Comparison of ENCODE assay signal across 1 cellular context in the genomic region with DNA sequence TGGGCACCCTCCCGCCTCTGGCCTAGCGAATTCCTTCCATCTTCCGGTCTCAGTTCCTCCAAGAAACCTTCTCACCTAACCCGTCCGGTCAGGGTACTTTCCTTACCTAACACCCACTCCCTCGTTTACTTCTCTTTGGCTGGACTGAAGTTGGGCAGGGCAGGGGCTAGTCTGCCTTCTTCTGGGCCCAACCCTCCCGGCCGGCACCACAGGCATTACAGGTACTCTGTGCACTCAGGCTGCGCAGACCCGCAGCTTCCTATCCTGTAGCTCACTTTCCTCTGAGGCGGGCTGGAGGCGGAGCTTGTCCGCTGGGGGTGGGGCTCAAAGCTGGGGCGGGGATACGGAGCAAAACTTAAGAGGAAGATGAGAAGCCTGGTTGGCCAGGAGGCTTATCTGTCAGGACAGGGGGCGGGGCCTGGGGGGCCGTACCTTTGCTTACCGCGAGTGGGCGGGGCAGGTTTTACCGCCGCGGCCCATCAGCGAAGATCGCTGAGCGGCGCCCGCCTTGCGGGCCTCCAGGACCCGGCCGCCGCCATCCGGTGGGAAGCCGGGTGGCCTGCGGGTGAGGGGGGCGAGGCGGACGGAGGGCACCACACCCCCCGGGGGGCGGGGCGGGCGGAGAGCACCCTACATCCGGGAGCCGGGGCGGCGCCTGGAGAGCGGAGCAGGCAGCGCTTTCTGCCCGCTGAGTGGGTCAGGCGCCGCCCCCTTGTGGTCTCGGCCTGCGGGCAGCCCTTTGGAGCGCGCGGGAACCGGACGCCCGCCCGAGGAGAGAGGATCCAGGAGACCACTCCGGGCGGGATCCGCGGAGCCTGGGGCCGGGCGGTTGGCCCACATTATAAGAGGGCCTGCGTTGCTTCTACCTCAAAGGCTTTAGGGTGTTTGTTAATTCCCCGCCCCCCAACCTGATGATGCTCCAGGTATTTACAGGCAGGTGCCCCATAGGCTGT.
TF ChIP-seq lines count a peak whose summit lies in the region.

No MANE protein-coding gene starts in this region.

TF ChIP-seq in WTC11, 78 proteins besides CTCF, POLR2A, EP300 and RAD21 (continued from another document and continues in another):
- TF ChIP-seq, protein P1, sequence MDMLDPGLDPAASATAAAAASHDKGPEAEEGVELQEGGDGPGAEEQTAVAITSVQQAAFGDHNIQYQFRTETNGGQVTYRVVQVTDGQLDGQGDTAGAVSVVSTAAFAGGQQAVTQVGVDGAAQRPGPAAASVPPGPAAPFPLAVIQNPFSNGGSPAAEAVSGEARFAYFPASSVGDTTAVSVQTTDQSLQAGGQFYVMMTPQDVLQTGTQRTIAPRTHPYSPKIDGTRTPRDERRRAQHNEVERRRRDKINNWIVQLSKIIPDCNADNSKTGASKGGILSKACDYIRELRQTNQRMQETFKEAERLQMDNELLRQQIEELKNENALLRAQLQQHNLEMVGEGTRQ (CRISPR knock-in tag; IDR thresholded peaks at IDR 0.05): no peak
- TF ChIP-seq, protein P2, sequence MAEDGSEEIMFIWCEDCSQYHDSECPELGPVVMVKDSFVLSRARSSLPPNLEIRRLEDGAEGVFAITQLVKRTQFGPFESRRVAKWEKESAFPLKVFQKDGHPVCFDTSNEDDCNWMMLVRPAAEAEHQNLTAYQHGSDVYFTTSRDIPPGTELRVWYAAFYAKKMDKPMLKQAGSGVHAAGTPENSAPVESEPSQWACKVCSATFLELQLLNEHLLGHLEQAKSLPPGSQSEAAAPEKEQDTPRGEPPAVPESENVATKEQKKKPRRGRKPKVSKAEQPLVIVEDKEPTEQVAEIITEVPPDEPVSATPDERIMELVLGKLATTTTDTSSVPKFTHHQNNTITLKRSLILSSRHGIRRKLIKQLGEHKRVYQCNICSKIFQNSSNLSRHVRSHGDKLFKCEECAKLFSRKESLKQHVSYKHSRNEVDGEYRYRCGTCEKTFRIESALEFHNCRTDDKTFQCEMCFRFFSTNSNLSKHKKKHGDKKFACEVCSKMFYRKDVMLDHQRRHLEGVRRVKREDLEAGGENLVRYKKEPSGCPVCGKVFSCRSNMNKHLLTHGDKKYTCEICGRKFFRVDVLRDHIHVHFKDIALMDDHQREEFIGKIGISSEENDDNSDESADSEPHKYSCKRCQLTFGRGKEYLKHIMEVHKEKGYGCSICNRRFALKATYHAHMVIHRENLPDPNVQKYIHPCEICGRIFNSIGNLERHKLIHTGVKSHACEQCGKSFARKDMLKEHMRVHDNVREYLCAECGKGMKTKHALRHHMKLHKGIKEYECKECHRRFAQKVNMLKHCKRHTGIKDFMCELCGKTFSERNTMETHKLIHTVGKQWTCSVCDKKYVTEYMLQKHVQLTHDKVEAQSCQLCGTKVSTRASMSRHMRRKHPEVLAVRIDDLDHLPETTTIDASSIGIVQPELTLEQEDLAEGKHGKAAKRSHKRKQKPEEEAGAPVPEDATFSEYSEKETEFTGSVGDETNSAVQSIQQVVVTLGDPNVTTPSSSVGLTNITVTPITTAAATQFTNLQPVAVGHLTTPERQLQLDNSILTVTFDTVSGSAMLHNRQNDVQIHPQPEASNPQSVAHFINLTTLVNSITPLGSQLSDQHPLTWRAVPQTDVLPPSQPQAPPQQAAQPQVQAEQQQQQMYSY (CRISPR knock-in tag; IDR thresholded peaks at IDR 0.05): no peak
- no peak for TF ChIP-seq ZNF416 (CRISPR knock-in tag; IDR thresholded peaks at IDR 0.05)
- TF ChIP-seq, protein P3, sequence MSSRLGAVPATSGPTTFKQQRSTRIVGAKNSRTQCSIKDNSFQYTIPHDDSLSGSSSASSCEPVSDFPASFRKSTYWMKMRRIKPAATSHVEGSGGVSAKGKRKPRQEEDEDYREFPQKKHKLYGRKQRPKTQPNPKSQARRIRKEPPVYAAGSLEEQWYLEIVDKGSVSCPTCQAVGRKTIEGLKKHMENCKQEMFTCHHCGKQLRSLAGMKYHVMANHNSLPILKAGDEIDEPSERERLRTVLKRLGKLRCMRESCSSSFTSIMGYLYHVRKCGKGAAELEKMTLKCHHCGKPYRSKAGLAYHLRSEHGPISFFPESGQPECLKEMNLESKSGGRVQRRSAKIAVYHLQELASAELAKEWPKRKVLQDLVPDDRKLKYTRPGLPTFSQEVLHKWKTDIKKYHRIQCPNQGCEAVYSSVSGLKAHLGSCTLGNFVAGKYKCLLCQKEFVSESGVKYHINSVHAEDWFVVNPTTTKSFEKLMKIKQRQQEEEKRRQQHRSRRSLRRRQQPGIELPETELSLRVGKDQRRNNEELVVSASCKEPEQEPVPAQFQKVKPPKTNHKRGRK (CRISPR knock-in tag; IDR thresholded peaks at IDR 0.05; ENCODE audit: borderline replicate concordance): no peak
- TF ChIP-seq, protein P4, sequence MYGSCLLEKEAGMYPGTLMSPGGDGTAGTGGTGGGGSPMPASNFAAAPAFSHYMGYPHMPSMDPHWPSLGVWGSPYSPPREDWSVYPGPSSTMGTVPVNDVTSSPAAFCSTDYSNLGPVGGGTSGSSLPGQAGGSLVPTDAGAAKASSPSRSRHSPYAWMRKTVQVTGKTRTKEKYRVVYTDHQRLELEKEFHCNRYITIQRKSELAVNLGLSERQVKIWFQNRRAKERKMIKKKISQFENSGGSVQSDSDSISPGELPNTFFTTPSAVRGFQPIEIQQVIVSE (CRISPR knock-in tag; IDR thresholded peaks at IDR 0.05; ENCODE audit: borderline replicate concordance): no peak
- TF ChIP-seq GTF2I (CRISPR knock-in tag; conservative IDR thresholded peaks at IDR 0.05): no peak
- 0 out of 2 replicates have a peak, but pooled peaks have one; percentile 39 for TF ChIP-seq CREM (CRISPR knock-in tag; IDR thresholded peaks at IDR 0.05)
- TF ChIP-seq ZNF396 (CRISPR knock-in tag; IDR thresholded peaks at IDR 0.05; ENCODE audit: borderline replicate concordance): no peak
- no peak for TF ChIP-seq IRF2 (CRISPR knock-in tag; IDR thresholded peaks at IDR 0.05; ENCODE audit: borderline replicate concordance, low read depth)
- no peak for TF ChIP-seq KAT7 (CRISPR knock-in tag; IDR thresholded peaks at IDR 0.05; ENCODE audit: borderline replicate concordance)
- TF ChIP-seq, protein P5, sequence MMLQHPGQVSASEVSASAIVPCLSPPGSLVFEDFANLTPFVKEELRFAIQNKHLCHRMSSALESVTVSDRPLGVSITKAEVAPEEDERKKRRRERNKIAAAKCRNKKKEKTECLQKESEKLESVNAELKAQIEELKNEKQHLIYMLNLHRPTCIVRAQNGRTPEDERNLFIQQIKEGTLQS (CRISPR knock-in tag; conservative IDR thresholded peaks at IDR 0.05): no peak
- TF ChIP-seq, protein P6, sequence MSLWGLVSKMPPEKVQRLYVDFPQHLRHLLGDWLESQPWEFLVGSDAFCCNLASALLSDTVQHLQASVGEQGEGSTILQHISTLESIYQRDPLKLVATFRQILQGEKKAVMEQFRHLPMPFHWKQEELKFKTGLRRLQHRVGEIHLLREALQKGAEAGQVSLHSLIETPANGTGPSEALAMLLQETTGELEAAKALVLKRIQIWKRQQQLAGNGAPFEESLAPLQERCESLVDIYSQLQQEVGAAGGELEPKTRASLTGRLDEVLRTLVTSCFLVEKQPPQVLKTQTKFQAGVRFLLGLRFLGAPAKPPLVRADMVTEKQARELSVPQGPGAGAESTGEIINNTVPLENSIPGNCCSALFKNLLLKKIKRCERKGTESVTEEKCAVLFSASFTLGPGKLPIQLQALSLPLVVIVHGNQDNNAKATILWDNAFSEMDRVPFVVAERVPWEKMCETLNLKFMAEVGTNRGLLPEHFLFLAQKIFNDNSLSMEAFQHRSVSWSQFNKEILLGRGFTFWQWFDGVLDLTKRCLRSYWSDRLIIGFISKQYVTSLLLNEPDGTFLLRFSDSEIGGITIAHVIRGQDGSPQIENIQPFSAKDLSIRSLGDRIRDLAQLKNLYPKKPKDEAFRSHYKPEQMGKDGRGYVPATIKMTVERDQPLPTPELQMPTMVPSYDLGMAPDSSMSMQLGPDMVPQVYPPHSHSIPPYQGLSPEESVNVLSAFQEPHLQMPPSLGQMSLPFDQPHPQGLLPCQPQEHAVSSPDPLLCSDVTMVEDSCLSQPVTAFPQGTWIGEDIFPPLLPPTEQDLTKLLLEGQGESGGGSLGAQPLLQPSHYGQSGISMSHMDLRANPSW (CRISPR knock-in tag; conservative IDR thresholded peaks at IDR 0.05; ENCODE audit: low read depth): no peak
- no peak for TF ChIP-seq FOXJ3 (CRISPR knock-in tag; IDR thresholded peaks at IDR 0.05; ENCODE audit: borderline replicate concordance)
- no peak for TF ChIP-seq TCF7 (CRISPR knock-in tag; IDR thresholded peaks at IDR 0.05; ENCODE audit: low read depth)
- no peak for TF ChIP-seq JAZF1 (CRISPR knock-in tag; IDR thresholded peaks at IDR 0.05)
- TF ChIP-seq EMX1 (CRISPR knock-in tag; IDR thresholded peaks at IDR 0.05): no peak
- TF ChIP-seq, protein P7, sequence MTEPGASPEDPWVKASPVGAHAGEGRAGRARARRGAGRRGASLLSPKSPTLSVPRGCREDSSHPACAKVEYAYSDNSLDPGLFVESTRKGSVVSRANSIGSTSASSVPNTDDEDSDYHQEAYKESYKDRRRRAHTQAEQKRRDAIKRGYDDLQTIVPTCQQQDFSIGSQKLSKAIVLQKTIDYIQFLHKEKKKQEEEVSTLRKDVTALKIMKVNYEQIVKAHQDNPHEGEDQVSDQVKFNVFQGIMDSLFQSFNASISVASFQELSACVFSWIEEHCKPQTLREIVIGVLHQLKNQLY (CRISPR knock-in tag; IDR thresholded peaks at IDR 0.05): no peak
- TF ChIP-seq, protein P8, sequence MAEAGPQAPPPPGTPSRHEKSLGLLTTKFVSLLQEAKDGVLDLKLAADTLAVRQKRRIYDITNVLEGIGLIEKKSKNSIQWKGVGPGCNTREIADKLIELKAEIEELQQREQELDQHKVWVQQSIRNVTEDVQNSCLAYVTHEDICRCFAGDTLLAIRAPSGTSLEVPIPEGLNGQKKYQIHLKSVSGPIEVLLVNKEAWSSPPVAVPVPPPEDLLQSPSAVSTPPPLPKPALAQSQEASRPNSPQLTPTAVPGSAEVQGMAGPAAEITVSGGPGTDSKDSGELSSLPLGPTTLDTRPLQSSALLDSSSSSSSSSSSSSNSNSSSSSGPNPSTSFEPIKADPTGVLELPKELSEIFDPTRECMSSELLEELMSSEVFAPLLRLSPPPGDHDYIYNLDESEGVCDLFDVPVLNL (CRISPR knock-in tag; IDR thresholded peaks at IDR 0.05; ENCODE audit: borderline replicate concordance, low read depth): no peak
- TF ChIP-seq ZNF317 (CRISPR knock-in tag; IDR thresholded peaks at IDR 0.05; ENCODE audit: borderline replicate concordance, low read depth): no peak
- TF ChIP-seq SMAD3 (CRISPR knock-in tag; IDR thresholded peaks at IDR 0.05; ENCODE audit: borderline replicate concordance): peak; percentile 48; the same call in 1 of the 2 replicates
- TF ChIP-seq, protein P9, sequence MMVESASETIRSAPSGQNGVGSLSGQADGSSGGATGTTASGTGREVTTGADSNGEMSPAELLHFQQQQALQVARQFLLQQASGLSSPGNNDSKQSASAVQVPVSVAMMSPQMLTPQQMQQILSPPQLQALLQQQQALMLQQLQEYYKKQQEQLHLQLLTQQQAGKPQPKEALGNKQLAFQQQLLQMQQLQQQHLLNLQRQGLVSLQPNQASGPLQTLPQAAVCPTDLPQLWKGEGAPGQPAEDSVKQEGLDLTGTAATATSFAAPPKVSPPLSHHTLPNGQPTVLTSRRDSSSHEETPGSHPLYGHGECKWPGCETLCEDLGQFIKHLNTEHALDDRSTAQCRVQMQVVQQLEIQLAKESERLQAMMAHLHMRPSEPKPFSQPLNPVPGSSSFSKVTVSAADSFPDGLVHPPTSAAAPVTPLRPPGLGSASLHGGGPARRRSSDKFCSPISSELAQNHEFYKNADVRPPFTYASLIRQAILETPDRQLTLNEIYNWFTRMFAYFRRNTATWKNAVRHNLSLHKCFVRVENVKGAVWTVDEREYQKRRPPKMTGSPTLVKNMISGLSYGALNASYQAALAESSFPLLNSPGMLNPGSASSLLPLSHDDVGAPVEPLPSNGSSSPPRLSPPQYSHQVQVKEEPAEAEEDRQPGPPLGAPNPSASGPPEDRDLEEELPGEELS (CRISPR knock-in tag; IDR thresholded peaks at IDR 0.05): no peak
- no peak for TF ChIP-seq ZNF121 (CRISPR knock-in tag; IDR thresholded peaks at IDR 0.05)
- TF ChIP-seq ZBTB21 (CRISPR knock-in tag; IDR thresholded peaks at IDR 0.05; ENCODE audit: borderline replicate concordance): no peak
- TF ChIP-seq ATF1 (CRISPR knock-in tag; IDR thresholded peaks at IDR 0.05): no peak
- no peak for TF ChIP-seq NR1H2 (CRISPR knock-in tag; IDR thresholded peaks at IDR 0.05)
- TF ChIP-seq ESRRA (CRISPR knock-in tag; IDR thresholded peaks at IDR 0.05; ENCODE audit: borderline replicate concordance): no peak
- TF ChIP-seq, protein P10, sequence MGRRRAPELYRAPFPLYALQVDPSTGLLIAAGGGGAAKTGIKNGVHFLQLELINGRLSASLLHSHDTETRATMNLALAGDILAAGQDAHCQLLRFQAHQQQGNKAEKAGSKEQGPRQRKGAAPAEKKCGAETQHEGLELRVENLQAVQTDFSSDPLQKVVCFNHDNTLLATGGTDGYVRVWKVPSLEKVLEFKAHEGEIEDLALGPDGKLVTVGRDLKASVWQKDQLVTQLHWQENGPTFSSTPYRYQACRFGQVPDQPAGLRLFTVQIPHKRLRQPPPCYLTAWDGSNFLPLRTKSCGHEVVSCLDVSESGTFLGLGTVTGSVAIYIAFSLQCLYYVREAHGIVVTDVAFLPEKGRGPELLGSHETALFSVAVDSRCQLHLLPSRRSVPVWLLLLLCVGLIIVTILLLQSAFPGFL (CRISPR knock-in tag; IDR thresholded peaks at IDR 0.05; ENCODE audit: borderline replicate concordance): no peak
- no peak for TF ChIP-seq OVOL2 (CRISPR knock-in tag; IDR thresholded peaks at IDR 0.05; ENCODE audit: borderline replicate concordance)
- no peak for TF ChIP-seq ZNF219 (CRISPR knock-in tag; IDR thresholded peaks at IDR 0.05; ENCODE audit: borderline replicate concordance)
- TF ChIP-seq, protein P11, sequence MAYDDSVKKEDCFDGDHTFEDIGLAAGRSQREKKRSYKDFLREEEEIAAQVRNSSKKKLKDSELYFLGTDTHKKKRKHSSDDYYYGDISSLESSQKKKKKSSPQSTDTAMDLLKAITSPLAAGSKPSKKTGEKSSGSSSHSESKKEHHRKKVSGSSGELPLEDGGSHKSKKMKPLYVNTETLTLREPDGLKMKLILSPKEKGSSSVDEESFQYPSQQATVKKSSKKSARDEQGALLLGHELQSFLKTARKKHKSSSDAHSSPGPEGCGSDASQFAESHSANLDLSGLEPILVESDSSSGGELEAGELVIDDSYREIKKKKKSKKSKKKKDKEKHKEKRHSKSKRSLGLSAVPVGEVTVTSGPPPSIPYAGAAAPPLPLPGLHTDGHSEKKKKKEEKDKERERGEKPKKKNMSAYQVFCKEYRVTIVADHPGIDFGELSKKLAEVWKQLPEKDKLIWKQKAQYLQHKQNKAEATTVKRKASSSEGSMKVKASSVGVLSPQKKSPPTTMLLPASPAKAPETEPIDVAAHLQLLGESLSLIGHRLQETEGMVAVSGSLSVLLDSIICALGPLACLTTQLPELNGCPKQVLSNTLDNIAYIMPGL (CRISPR knock-in tag; IDR thresholded peaks at IDR 0.05): peak; percentile 54; the same call in 1 of the 2 replicates
- TF ChIP-seq, protein P12, sequence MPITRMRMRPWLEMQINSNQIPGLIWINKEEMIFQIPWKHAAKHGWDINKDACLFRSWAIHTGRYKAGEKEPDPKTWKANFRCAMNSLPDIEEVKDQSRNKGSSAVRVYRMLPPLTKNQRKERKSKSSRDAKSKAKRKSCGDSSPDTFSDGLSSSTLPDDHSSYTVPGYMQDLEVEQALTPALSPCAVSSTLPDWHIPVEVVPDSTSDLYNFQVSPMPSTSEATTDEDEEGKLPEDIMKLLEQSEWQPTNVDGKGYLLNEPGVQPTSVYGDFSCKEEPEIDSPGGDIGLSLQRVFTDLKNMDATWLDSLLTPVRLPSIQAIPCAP (CRISPR knock-in tag; IDR thresholded peaks at IDR 0.05): no peak
- TF ChIP-seq ETV6 (CRISPR knock-in tag; IDR thresholded peaks at IDR 0.05): peak; percentile 29; the same call in 1 of the 2 replicates
- no peak for TF ChIP-seq SOX15 (CRISPR knock-in tag; IDR thresholded peaks at IDR 0.05)
- 0 out of 2 replicates have a peak, but pooled peaks have one; percentile 51 for TF ChIP-seq TEAD1 (CRISPR knock-in tag; IDR thresholded peaks at IDR 0.05)
